Comparison of ENCODE assay signal across 8 cellular contexts in the genomic region with DNA sequence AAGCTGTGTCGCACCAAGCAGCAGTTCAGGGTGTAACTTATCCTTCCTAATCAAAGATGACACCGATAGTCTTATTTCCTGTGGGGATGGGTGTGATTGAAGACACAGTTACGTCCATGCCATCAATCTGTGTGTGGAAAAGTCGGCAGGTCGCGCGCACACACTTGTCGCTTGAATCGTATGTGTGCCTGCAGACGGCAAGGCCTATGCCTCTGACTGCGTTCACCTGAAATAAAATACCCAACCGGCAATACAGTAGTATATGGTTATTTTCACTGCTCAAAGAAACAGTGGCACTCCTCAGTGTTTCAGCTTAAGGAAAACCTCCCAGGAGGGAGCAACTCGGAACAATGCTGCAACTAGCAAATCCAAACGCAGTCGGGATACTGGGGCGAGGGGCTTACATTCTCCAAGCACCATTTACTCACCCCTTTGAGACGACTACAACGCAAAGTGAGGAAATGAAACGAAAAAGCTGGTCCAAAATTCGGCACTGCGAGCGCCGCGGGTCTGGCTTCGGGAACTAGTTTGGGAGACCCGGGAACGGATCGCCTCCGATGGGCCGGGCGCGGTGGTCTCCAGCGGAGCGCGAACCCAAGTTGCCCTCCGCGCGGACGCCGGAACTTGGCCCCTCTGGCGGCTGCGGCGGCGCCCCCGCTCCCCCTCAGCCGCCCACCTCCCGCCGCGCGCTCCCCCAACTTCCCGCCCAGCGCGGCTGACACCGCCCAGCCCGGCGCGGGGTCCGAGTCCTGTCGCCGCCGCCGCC. TPM values are rescaled to one million over a fixed set of nuclear protein-coding genes. Genes with fewer than 3 reads are reported as not detected.
DNase-seq lines count a peak whose midpoint lies in the region; ATAC-seq and TF ChIP-seq lines count a peak whose summit lies in the region.

No MANE protein-coding gene starts in this region.

- no peaks in the 10 kb centered on the region for H3K36me3 Mint-ChIP-seq in glutamatergic neuron (ENCODE audit: unreplicated experiment)
- H3K36me3 Mint-ChIP-seq in osteocyte (ENCODE audit: unreplicated experiment), result no peaks in the 10 kb centered on the region

- H3K27me3 Mint-ChIP-seq in glutamatergic neuron (ENCODE audit: unreplicated experiment), result peaks cover 8% of the 10 kb centered on the region
- H3K27me3 Mint-ChIP-seq in osteocyte (ENCODE audit: unreplicated experiment), result no peaks in the 10 kb centered on the region

- peak overlapping the region; percentile 92 for H3K27ac Mint-ChIP-seq in glutamatergic neuron (ENCODE audit: unreplicated experiment)
- H3K27ac Mint-ChIP-seq in osteocyte (ENCODE audit: unreplicated experiment), result peak overlapping the region; percentile 91

- H3K9me3 Mint-ChIP-seq in glutamatergic neuron (ENCODE audit: unreplicated experiment), result peaks cover 13% of the 10 kb centered on the region
- no peaks in the 10 kb centered on the region for H3K9me3 Mint-ChIP-seq in osteocyte (ENCODE audit: unreplicated experiment)

- H3K4me1 Mint-ChIP-seq in glutamatergic neuron (ENCODE audit: low read depth, unreplicated experiment) (peaks cover 20% of the 10 kb centered on the region), osteocyte (ENCODE audit: unreplicated experiment) (peaks cover 52% of the 10 kb centered on the region)

- no peak for TF ChIP-seq CTCF in glutamatergic neuron (IDR thresholded peaks at IDR 0.05; ENCODE audit: partially characterized antibody, unreplicated experiment)
- no peak for TF ChIP-seq CTCF in osteocyte (IDR thresholded peaks at IDR 0.05)

- H3K4me3 Mint-ChIP-seq in glutamatergic neuron (ENCODE audit: unreplicated experiment) (peak overlapping the region; percentile 94), osteocyte (ENCODE audit: unreplicated experiment) (peak overlapping the region; percentile 96)

- DNase-seq in NCI-H82 (lab: John Stamatoyannopoulos, UW), result peak; percentile 71
- no peak for DNase-seq in NCI-H82 treated with DMSO at 0.1 percent for 48 hours (lab: John Stamatoyannopoulos, UW; ENCODE audit: unreplicated experiment)
- peak; percentile 70 for DNase-seq in OCI-M1 (lab: John Stamatoyannopoulos, UW)
- peak; percentile 32 for DNase-seq in activated gamma-delta T cell (lab: John Stamatoyannopoulos, UW)
- DNase-seq in glutamatergic neuron, result peak; percentile 47
- DNase-seq in osteocyte (ENCODE audit: extremely low spot score, unreplicated experiment), result no peak
- no peak for DNase-seq in MV-4-11 (lab: John Stamatoyannopoulos, UW)

- ATAC-seq in HG02938 (IDR thresholded peaks at IDR 0.05; ENCODE audit: unreplicated experiment), result peak; percentile 21

RNA-seq across cellular contexts. Expression of gene PRKD3, which starts 0.7 kb away (rescaled TPM):
- total RNA-seq in glutamatergic neuron (ENCODE audit: unreplicated experiment) (47.9 TPM), osteocyte (50.1 and 54.7 TPM in 2 replicates)

RNA-seq across cellular contexts. Expression of gene QPCT, which starts 20.5 kb away (rescaled TPM):
- 7.4 TPM for total RNA-seq in glutamatergic neuron (ENCODE audit: unreplicated experiment)
- total RNA-seq in osteocyte, result not detected in 2 replicates

Comparison
In these comparisons a context has a peak if more than half of its experiments do, and no peak if none do; other contexts are left out.
1. DNase-seq: peak in NCI-H82 (single experiment), OCI-M1 (single experiment), activated gamma-delta T cell (single experiment) and glutamatergic neuron (single experiment); none in NCI-H82 treated with DMSO at 0.1 percent for 48 hours (single experiment), osteocyte (single experiment) and MV-4-11 (single experiment).